In the genomic region with DNA sequence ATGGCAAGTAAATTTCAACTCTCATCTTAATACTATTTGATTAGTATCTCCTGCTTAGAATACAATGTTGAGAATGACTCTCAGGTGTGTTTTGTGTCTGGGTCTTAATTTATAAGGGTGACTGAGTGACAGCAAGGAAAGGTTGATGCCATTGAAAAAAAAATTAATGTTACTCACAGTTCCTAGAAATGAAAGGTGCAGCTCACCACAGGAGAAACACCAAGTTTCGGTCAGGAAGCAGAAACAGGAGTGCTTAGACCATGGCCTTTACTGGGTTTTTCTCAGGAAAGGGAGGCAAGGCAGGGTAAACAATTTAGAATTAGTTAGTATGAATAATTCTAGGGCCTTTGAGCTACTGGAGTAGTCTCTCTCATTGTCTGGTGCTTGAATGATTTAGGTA, we compare ENCODE assay signal across 19 cellular contexts.
"Had no signal": no experiment of that assay in that cellular context is flagged by ENCODE, and none has a peak within 500 bp of the region (broad histone marks: within the 10 kb centered on the region; RNA-seq: fewer than 3 reads in every experiment).

No MANE protein-coding gene starts in this region.

- H3K4me3 ChIP-seq: cardiac muscle cell, SJSA1 had no signal

- H3K36me3 ChIP-seq: brain microvascular endothelial cell, cardiac muscle cell, SJSA1 had no signal

- H3K27me3 ChIP-seq: brain microvascular endothelial cell, cardiac muscle cell, SJSA1 had no signal

- H3K9me3 ChIP-seq: SJSA1 had no signal

- H3K27ac ChIP-seq: brain microvascular endothelial cell, cardiac muscle cell, SJSA1 had no signal

- DNase-seq: activated CD8-positive, alpha-beta memory T cell treated with anti-CD3 and anti-CD28 coated beads for 24 hours; activated gamma-delta T cell treated with Interleukin-2 at 50 U/mL for 16 hours; activated naive CD4-positive, alpha-beta T cell treated with anti-CD3 and anti-CD28 coated beads, Interleukin-2, amount 50 U/mL, for 16 hours; brain microvascular endothelial cell; IMR-90; Kasumi-1; KBM-7; NCI-H1105 treated with DMSO at 0.1 percent for 48 hours; NCI-H1436 treated with DMSO at 0.1 percent for 48 hours; NCI-H187; NCI-H2081; NCI-H510A treated with DMSO at 0.1 percent for 48 hours; PC-3; SHP77; SW 1271 had no signal

- H3K4me1 ChIP-seq: SJSA1 had no signal

- ATAC-seq: activated CD4-positive, CD25-positive, alpha-beta regulatory T cell treated with anti-CD3 and anti-CD28 coated beads, Interleukin-2, amount 50 U/mL, for 24 hours; PC-3; SK-N-SH treated with all-trans-retinoic acid at 6 μM for 48 hours had no signal
